31 cellular contexts compared by ENCODE assay signal in the genomic region with DNA sequence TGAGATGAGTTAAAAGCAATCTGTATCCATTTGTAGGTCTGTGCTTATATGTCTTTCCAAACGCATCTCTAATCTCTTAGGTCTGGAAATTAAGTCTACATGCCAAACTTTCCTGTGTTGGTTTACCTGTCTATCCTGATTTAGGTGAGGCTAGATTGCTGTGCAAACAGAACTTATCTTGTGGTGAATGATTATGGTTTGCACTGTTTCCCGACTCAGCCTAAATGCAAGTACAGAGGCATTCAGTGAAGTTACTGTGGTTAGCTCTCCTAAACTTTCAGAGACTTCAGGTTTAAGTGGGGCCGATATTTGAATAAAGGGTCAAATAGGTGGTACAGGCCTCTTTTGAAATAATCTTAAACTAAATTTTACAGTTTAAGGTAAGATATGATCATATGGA.
"Had no signal": no experiment of that assay in that cellular context is flagged by ENCODE, and none has a peak within 500 bp of the region (broad histone marks: within the 10 kb centered on the region; RNA-seq: fewer than 3 reads in every experiment).

No MANE protein-coding gene starts in this region.

- H3K4me2 ChIP-seq: PC-9 had no signal

- H3K27ac ChIP-seq: PC-9, RWPE1, SJCRH30, SK-N-MC had no signal

- H3K4me3 ChIP-seq: MG63, PC-9, SJCRH30, SK-N-MC had no signal

- H3K36me3 ChIP-seq: MG63, SJCRH30 had no signal

- ATAC-seq: Panc1, Right ventricle myocardium inferior, SK-N-SH treated with all-trans-retinoic acid at 6 μM for 48 hours had no signal

- H3K9me3 ChIP-seq: MG63, SJCRH30 had no signal

- H2AFZ ChIP-seq: PC-9 had no signal

- DNase-seq: Kasumi-1, KG1, MG63, MV-4-11, NCI-H1092, NCI-H1105, NCI-H1417 treated with DMSO at 0.1 percent for 48 hours, NCI-H1436 treated with DMSO at 0.1 percent for 48 hours, NCI-H1694 treated with DMSO at 0.1 percent for 48 hours, NCI-H187 treated with DMSO at 0.1 percent for 48 hours, NCI-H2029 treated with DMSO at 0.1 percent for 48 hours, NCI-H2081 treated with DMSO at 0.1 percent for 48 hours, NCI-H2107, NCI-H2171, NCI-H226, NCI-H446 treated with DMSO at 0.1 percent for 48 hours, NCI-H510A, NCI-H524, NCI-H526, NCI-H69, NCI-H748 treated with DMSO at 0.1 percent for 48 hours, NCI-H82, PC-9, SHP77, SIG-M5, SJCRH30 had no signal

- H3K27me3 ChIP-seq: SJCRH30 had no signal

- H3K4me1 ChIP-seq: SJCRH30 had no signal
